Comparison of ENCODE assay signal across 16 cellular contexts in the genomic region with DNA sequence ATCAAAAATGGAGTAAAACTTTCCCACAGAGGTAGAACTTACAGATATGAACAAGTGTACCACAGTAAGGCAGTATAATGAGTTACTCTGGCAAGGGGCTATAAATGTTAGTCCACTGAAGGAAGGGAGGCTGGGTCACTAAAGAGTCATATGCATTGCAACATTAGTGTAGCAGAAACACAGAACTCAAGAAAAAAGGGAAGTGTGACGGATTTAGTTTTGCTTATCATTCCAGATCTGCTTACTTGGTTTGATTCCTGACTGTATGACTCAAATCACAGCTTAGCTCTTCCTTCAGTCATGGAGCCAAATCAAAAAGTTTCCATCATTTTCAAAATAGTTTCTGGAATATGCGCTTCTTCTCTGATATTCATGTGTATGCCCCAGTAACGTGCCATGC.
DNase-seq lines count a peak whose midpoint lies in the region; ATAC-seq and TF ChIP-seq lines count a peak whose summit lies in the region.
"Had no signal": no experiment of that assay in that cellular context is flagged by ENCODE, and none has a peak within 500 bp of the region (broad histone marks: within the 10 kb centered on the region; RNA-seq: fewer than 3 reads in every experiment).

No MANE protein-coding gene starts in this region.

- H3K27ac ChIP-seq in BLaER1 treated with 17β-estradiol and CSF1 and Interleukin-3, amounts not matched to agents 10 nM and 100 nM, result peak overlapping the region in 7 of 11 experiments; percentile 16 to 90 (median 80); a peak in 12 of 22 replicates
- no peak overlapping the region for H3K27ac ChIP-seq in IMR-90 (ENCODE audit: insufficient read depth, low read length)
- H3K27ac ChIP-seq: ovary had no signal

- H3K9me1 ChIP-seq in IMR-90 (ENCODE audit: insufficient read depth, low read length), result no peaks in the 10 kb centered on the region

- POLR2A ChIA-PET in IMR-90 (lab: Charles Lee; ENCODE audit: unreplicated experiment), result no interaction called here

- no peak overlapping the region for H2BK5ac ChIP-seq in IMR-90 (ENCODE audit: low read depth, low read length, poor library complexity, severe bottlenecking)

- no peak overlapping the region for H4K8ac ChIP-seq in IMR-90 (ENCODE audit: low read depth in 2 of 2, low read length in 2 of 2)

- no peak overlapping the region for H4K5ac ChIP-seq in IMR-90 (ENCODE audit: low read depth, low read length)

- no peak for TF ChIP-seq POLR2A in IMR-90 (IDR thresholded peaks at IDR 0.05; ENCODE audit: low read depth, low read length)

- no peak overlapping the region for H3K4ac ChIP-seq in IMR-90 (ENCODE audit: low read depth, low read length)

- H3K9ac ChIP-seq in BLaER1 treated with 17β-estradiol and CSF1 and Interleukin-3, amounts not matched to agents 10 nM and 100 nM, result peak overlapping the region in 5 of 11 experiments; percentile 13 to 72 (median 64); a peak in 8 of 22 replicates
- no peak overlapping the region for H3K9ac ChIP-seq in IMR-90 (ENCODE audit: low read depth, low read length)

- no peaks in the 10 kb centered on the region for H4K20me1 ChIP-seq in BLaER1 treated with 17β-estradiol and CSF1 and Interleukin-3, amounts not matched to agents 10 nM and 100 nM
- no peaks in the 10 kb centered on the region for H4K20me1 ChIP-seq in IMR-90 (ENCODE audit: insufficient read depth, low read length)

- H3K27me3 ChIP-seq in BLaER1 treated with 17β-estradiol and CSF1 and Interleukin-3, amounts not matched to agents 10 nM and 100 nM, result no peaks in the 10 kb centered on the region
- no peaks in the 10 kb centered on the region for H3K27me3 ChIP-seq in IMR-90 (ENCODE audit: control insufficient read depth, insufficient read depth, low read length)
- H3K27me3 ChIP-seq: BE2C, ovary had no signal

- no peak overlapping the region for H2BK15ac ChIP-seq in IMR-90 (ENCODE audit: low read depth, low read length)

- no peak for TF ChIP-seq CTCF in IMR-90 (conservative IDR thresholded peaks at IDR 0.05; ENCODE audit: low read depth, low read length)

- H3K9me3 ChIP-seq in BLaER1 treated with 17β-estradiol and CSF1 and Interleukin-3, amounts not matched to agents 10 nM and 100 nM (replicated peaks in 1 of 11), result no peaks in the 10 kb centered on the region
- peaks cover 2% of the 10 kb centered on the region; the same call in 1 of the 2 replicates for H3K9me3 ChIP-seq in IMR-90 (ENCODE audit: control insufficient read depth, insufficient read depth, low read length)
- H3K9me3 ChIP-seq: BE2C, ovary had no signal

- CTCF ChIA-PET in IMR-90 (lab: Yijun Ruan, JAX), result no interaction called here

- no peak overlapping the region for H3K14ac ChIP-seq in IMR-90 (replicated peaks; ENCODE audit: low read depth, low read length)

- no peak for TF ChIP-seq RAD21 in IMR-90 (IDR thresholded peaks at IDR 0.05; ENCODE audit: low read length)

- no peaks in the 10 kb centered on the region for H3K79me1 ChIP-seq in IMR-90 (ENCODE audit: low read depth in 1 of 2, low read length in 2 of 2)

- no peak overlapping the region for H2AK9ac ChIP-seq in IMR-90 (replicated peaks; ENCODE audit: low read depth, low read length, poor library complexity)

- no peak overlapping the region for H2AK5ac ChIP-seq in IMR-90 (ENCODE audit: low read depth, low read length)

- H3K23ac ChIP-seq in IMR-90 (ENCODE audit: low read depth, low read length), result no peak overlapping the region

- no TSS peak for BruUV-seq in IMR-90 (replicated peaks; lab: Mats Ljungman, UMichigan)

- ATAC-seq in IMR-90 (ENCODE audit: low read depth) (no peak), GM18907 (IDR thresholded peaks at IDR 0.05; ENCODE audit: unreplicated experiment) (no peak), GM21381 (IDR thresholded peaks at IDR 0.05; ENCODE audit: unreplicated experiment) (no peak)

- H3K4me1 ChIP-seq in BLaER1 treated with 17β-estradiol and CSF1 and Interleukin-3, amounts not matched to agents 10 nM and 100 nM, result peaks cover 0 to 80% (median 14%) of the 10 kb centered on the region in 10 experiments; a peak in 10 of 20 replicates
- no peaks in the 10 kb centered on the region for H3K4me1 ChIP-seq in IMR-90 (ENCODE audit: control insufficient read depth, insufficient read depth, low read length)
- H3K4me1 ChIP-seq: BE2C had no signal

- intact Hi-C loops in IMR-90 (cut with micrococcal nuclease), result no loop called here

- DNase-seq in IMR-90 (peak; percentile 24), SKM-1 (lab: John Stamatoyannopoulos, UW; ENCODE audit: unreplicated experiment) (peak; percentile 70), globus pallidus (ENCODE audit: low spot score) (peak; percentile 31)
- DNase-seq in activated CD4-positive, alpha-beta T cell treated with anti-CD3 and anti-CD28 coated beads, Interleukin-2, amount 50 U/mL, for 4 hours, result no peak
- DNase-seq in stimulated activated CD8-positive, alpha-beta memory T cell treated with anti-CD3 and anti-CD28 coated beads, Interleukin-4, amount 100 ng/mL, for 48 hours, result no peak
- DNase-seq: activated CD4-positive, CD25-positive, alpha-beta regulatory T cell treated with anti-CD3 and anti-CD28 coated beads, Interleukin-2, amount 50 U/mL, for 72 hours; activated CD8-positive, alpha-beta memory T cell treated with anti-CD3 and anti-CD28 coated beads, Interleukin-2, amount 50 U/mL, for 48 hours; BE2C; DMS53; kidney; NCI-H1436; NCI-H345; ovary had no signal

- H2AFZ ChIP-seq in IMR-90 (replicated peaks; ENCODE audit: low read length, poor library complexity), result no peak overlapping the region

- H3K18ac ChIP-seq in IMR-90 (ENCODE audit: low read depth, low read length), result no peak overlapping the region

- no peaks in the 10 kb centered on the region for H3K36me3 ChIP-seq in BLaER1 treated with 17β-estradiol and CSF1 and Interleukin-3, amounts not matched to agents 10 nM and 100 nM
- H3K36me3 ChIP-seq in IMR-90 (ENCODE audit: control insufficient read depth, insufficient read depth, low read length), result no peaks in the 10 kb centered on the region
- H3K36me3 ChIP-seq: BE2C, ovary had no signal

- in situ Hi-C loops in IMR-90 (cut with MboI; ENCODE audit: low sequenced_read_pairs), result no loop called here

- no peak overlapping the region for H2BK120ac ChIP-seq in IMR-90 (ENCODE audit: low read depth, low read length)

- WGBS in IMR-90 (ENCODE audit: extremely low coverage in 2 of 2, insufficient read length in 1 of 2), 2 experiments, result 33% methylated on average over 1 of the region's 3 CpGs; no CpG with 5 or more reads in 1 of the 2 experiments

- H3K56ac ChIP-seq in IMR-90 (ENCODE audit: extremely low read depth, insufficient read depth, low read length), result no peak overlapping the region

- H3K4me3 ChIP-seq in BLaER1 treated with 17β-estradiol and CSF1 and Interleukin-3, amounts not matched to agents 10 nM and 100 nM, result no peak overlapping the region
- no peak overlapping the region for H3K4me3 ChIP-seq in IMR-90 (ENCODE audit: insufficient read depth, low read depth, low read length)
- H3K4me3 ChIP-seq: ovary had no signal

- H3K4me2 ChIP-seq in BLaER1 treated with 17β-estradiol and CSF1 and Interleukin-3, amounts not matched to agents 10 nM and 100 nM, result peak overlapping the region in 6 of 11 experiments; percentile 19 to 79 (median 68); a peak in 10 of 22 replicates
- H3K4me2 ChIP-seq in IMR-90 (ENCODE audit: low read depth, low read length), result no peak overlapping the region

- dilution Hi-C loops in IMR-90 (cut with HindIII; ENCODE audit: low sequenced_read_pairs, unreplicated experiment), result no loop called here

- no peak overlapping the region for H2BK20ac ChIP-seq in IMR-90 (ENCODE audit: low read depth, low read length)

- H4K91ac ChIP-seq in IMR-90 (ENCODE audit: insufficient read depth, low read depth, low read length), result no peak overlapping the region

TF ChIP-seq in IMR-90, 13 proteins besides CTCF, POLR2A, EP300 and RAD21:
- TF ChIP-seq CEBPB (IDR thresholded peaks at IDR 0.05; ENCODE audit: low read depth, low read length) (0 out of 2 replicates have a peak, but pooled peaks have one; percentile 4), MAFK (IDR thresholded peaks at IDR 0.05; ENCODE audit: low read depth, low read length) (no peak)

Comparison
In these comparisons a context has a peak if more than half of its experiments do, and no peak if none do; other contexts are left out.
1. DNase-seq: peak in IMR-90 (single experiment), SKM-1 (single experiment) and globus pallidus (single experiment); none in activated CD4-positive, alpha-beta T cell treated with anti-CD3 and anti-CD28 coated beads, Interleukin-2, amount 50 U/mL, for 4 hours (0 of 2) and stimulated activated CD8-positive, alpha-beta memory T cell treated with anti-CD3 and anti-CD28 coated beads, Interleukin-4, amount 100 ng/mL, for 48 hours (single experiment).